ENCODE assay signal across 8 cellular contexts in genomic region chr17:44122825-44123355, GRCh38. TPM values are rescaled to one million over a fixed set of nuclear protein-coding genes. Genes with fewer than 3 reads are reported as not detected.
A peak's percentile ranks its signal among the peaks of the same experiment; 100 is the strongest.
DNase-seq lines count a peak whose midpoint lies in the region; ATAC-seq and TF ChIP-seq lines count a peak whose summit lies in the region.

No MANE protein-coding gene starts in this region.

- DNase-seq in GM10248 (ENCODE audit: extremely low spot score) (no peak), HCT116 (ENCODE audit: low read depth, low spot score) (no peak), RWPE2 (ENCODE audit: low spot score) (no peak), nephron progenitor cell (no peak), HuH-7 (ENCODE audit: low spot score) (no peak), HCEC 1CT (no peak)

- peaks cover 47% of the 10 kb centered on the region for H3K4me1 Mint-ChIP-seq in nephron progenitor cell

- H4K20me1 ChIP-seq in HCT116 (ENCODE audit: insufficient read depth): no peaks in the 10 kb centered on the region

- no peak for TF ChIP-seq POLR2A in HCT116 (IDR thresholded peaks at IDR 0.05; ENCODE audit: borderline replicate concordance, extremely low read depth, insufficient read depth, insufficient read length)

- no TSS peak for BruUV-seq in HCT116 (replicated peaks; lab: Mats Ljungman, UMichigan)

- H3K4me2 ChIP-seq in HCT116 (ENCODE audit: low read length): peak overlapping the region; percentile 82

- H3K9me3 ChIP-seq in HCT116 (ENCODE audit: control insufficient read depth in 1 of 2, insufficient read depth in 1 of 2, low read depth in 1 of 2, low read length in 2 of 2) (no peaks in the 10 kb centered on the region), RWPE2 (ENCODE audit: severe bottlenecking) (no peaks in the 10 kb centered on the region), duodenal mucosa (ENCODE audit: control insufficient read depth in 1 of 2, low read length in 2 of 2) (no peaks in the 10 kb centered on the region)

- no peak for TF ChIP-seq RAD21 in HCT116 (IDR thresholded peaks at IDR 0.05; ENCODE audit: low read depth)

- H3K27me3 Mint-ChIP-seq in nephron progenitor cell (ENCODE audit: low read depth, poor library complexity): peaks cover 12% of the 10 kb centered on the region

- H3K4me1 ChIP-seq in HCT116 (ENCODE audit: control insufficient read depth in 1 of 2, insufficient read depth in 2 of 2, low read length in 2 of 2) (peaks cover 14 to 36% of the 10 kb centered on the region in 2 experiments), RWPE2 (ENCODE audit: insufficient read depth, poor library complexity, severe bottlenecking) (no peaks in the 10 kb centered on the region), duodenal mucosa (ENCODE audit: control insufficient read depth in 1 of 2, insufficient read depth in 2 of 2, low read length in 2 of 2) (peaks cover 19 to 23% of the 10 kb centered on the region in 2 donors)

- no peaks in the 10 kb centered on the region for H3K9me3 Mint-ChIP-seq in nephron progenitor cell

- TF ChIP-seq CTCF in GM10248 (IDR thresholded peaks at IDR 0.05; ENCODE audit: control extremely low read depth, extremely low read depth, low read depth, missing control alignments) (peak; percentile 7), HCT116 (IDR thresholded peaks at IDR 0.05 in 2 of 3, conservative IDR thresholded peaks at IDR 0.05 in 1 of 3; ENCODE audit: borderline replicate concordance in 1 of 3, insufficient read depth in 1 of 3, low read depth in 2 of 3, low read length in 2 of 3) (no peak), RWPE2 (IDR thresholded peaks at IDR 0.05; ENCODE audit: poor library complexity, severe bottlenecking) (no peak), nephron progenitor cell (IDR thresholded peaks at IDR 0.05) (no peak)

- H3K4me3 ChIP-seq in HCT116 (replicated peaks in 1 of 2; ENCODE audit: low read depth in 1 of 2, low read length in 2 of 2) (peak overlapping the region; percentile 65 to 85), RWPE2 (ENCODE audit: severe bottlenecking) (peak overlapping the region; percentile 95), duodenal mucosa (ENCODE audit: low read depth in 1 of 2, low read length in 2 of 2) (peak overlapping the region; percentile 78 to 86)

- H3K79me2 ChIP-seq in HCT116 (ENCODE audit: insufficient read depth, low read length): peaks cover 8% of the 10 kb centered on the region; the same call in 1 of the 2 replicates

- POLR2A ChIA-PET in GM10248 (lab: Yijun Ruan, JAX): interaction anchor here (0.9 to 2.7 kb wide), 5 partner anchors 11 to 762 kb away, joined by 3 to 18 read pairs (median 4); no protein-coding TSS in a partner anchor
- POLR2A ChIA-PET in HCT116 (lab: Charles Lee): interaction anchor here (0.9 to 1.2 kb wide), 5 partner anchors 7 to 57 kb away, joined by 3 to 14 read pairs (median 4); partner anchors contain the start of gene LSM12

- H3K27ac Mint-ChIP-seq in nephron progenitor cell: no peak overlapping the region

- intact Hi-C loops in HCT116 (cut with micrococcal nuclease): no loop called here

- no peaks in the 10 kb centered on the region for H3K27me3 ChIP-seq in HCT116 (ENCODE audit: insufficient read depth, low read length)
- no peaks in the 10 kb centered on the region for H3K27me3 ChIP-seq in RWPE2 (ENCODE audit: insufficient read depth, poor library complexity, severe bottlenecking)
- no peaks in the 10 kb centered on the region for H3K27me3 ChIP-seq in duodenal mucosa (ENCODE audit: control insufficient read depth in 1 of 2, insufficient read depth in 2 of 2, low read length in 2 of 2)

- RAD21 ChIA-PET in HCT116 (lab: Charles Lee; ENCODE audit: low non-redundant PET in 1 of 2, low total read pairs in 2 of 2, uncharacterized antibody in 2 of 2, unreplicated experiment in 2 of 2): interaction anchor here (0.5 to 1.3 kb wide), 6 partner anchors 7 to 78 kb away, joined by 3 to 4 read pairs (median 4); no protein-coding TSS in a partner anchor

- H3K36me3 ChIP-seq in HCT116 (ENCODE audit: control insufficient read depth in 1 of 2, insufficient read depth in 2 of 2, low read length in 2 of 2) (no peaks in the 10 kb centered on the region), RWPE2 (ENCODE audit: low read depth) (no peaks in the 10 kb centered on the region), duodenal mucosa (ENCODE audit: control insufficient read depth in 1 of 2, insufficient read depth in 2 of 2, low read length in 2 of 2) (no peaks in the 10 kb centered on the region)

- peak overlapping the region; percentile 74 for H3K9ac ChIP-seq in HCT116 (ENCODE audit: low read length)
- H3K9ac ChIP-seq in duodenal mucosa (ENCODE audit: low read depth in 1 of 2, low read length in 2 of 2): peak overlapping the region; percentile 78 to 94

- H2AFZ ChIP-seq in HCT116 (ENCODE audit: low read depth, low read length, poor library complexity, severe bottlenecking): no peak overlapping the region

- H3K4me3 Mint-ChIP-seq in nephron progenitor cell: peak overlapping the region; percentile 96

- H3K9me2 ChIP-seq in HCT116 (ENCODE audit: insufficient read depth): no peaks in the 10 kb centered on the region

- H3K27ac ChIP-seq in HCT116 (ENCODE audit: low read depth, low read length) (peak overlapping the region; percentile 77; the same call in 1 of the 2 replicates), RWPE2 (ENCODE audit: poor library complexity, severe bottlenecking) (peak overlapping the region; percentile 35), duodenal mucosa (ENCODE audit: low read depth, low read length) (peak overlapping the region; percentile 75)

- ATAC-seq in HCT116 (no peak), RWPE2 (ENCODE audit: low read depth) (no peak), GM18858 (IDR thresholded peaks at IDR 0.05; ENCODE audit: unreplicated experiment) (no peak)

- H3K36me3 Mint-ChIP-seq in nephron progenitor cell (ENCODE audit: low read depth): no peaks in the 10 kb centered on the region

- CTCF ChIA-PET in GM10248 (lab: Yijun Ruan, JAX) (interaction anchor here (0.6 to 2.6 kb wide), 15 partner anchors 9 to 164 kb away, joined by 3 to 17 read pairs (median 5); partner anchors contain the start of genes HROB and TMUB2), HCT116 (lab: Charles Lee) (interaction anchor here (0.6 to 2.4 kb wide), 11 partner anchors 7 to 214 kb away, joined by 3 to 13 read pairs (median 4); no protein-coding TSS in a partner anchor)

TF ChIP-seq in HCT116, 20 proteins besides CTCF, POLR2A, EP300 and RAD21 (continues in another document):
- TF ChIP-seq REST (IDR thresholded peaks at IDR 0.05; ENCODE audit: low read depth) (no peak), EGR1 (IDR thresholded peaks at IDR 0.05; ENCODE audit: low read depth) (no peak), YY1 (IDR thresholded peaks at IDR 0.05; ENCODE audit: extremely low read depth, insufficient replicate concordance, low read depth, low read length) (no peak), TCF7L2 (IDR thresholded peaks at IDR 0.05; ENCODE audit: borderline replicate concordance, extremely low read depth, insufficient read depth, insufficient read length) (no peak), CBX3 (IDR thresholded peaks at IDR 0.05; ENCODE audit: low read depth) (no peak), SRF (IDR thresholded peaks at IDR 0.05; ENCODE audit: low read depth) (no peak), JUND (IDR thresholded peaks at IDR 0.05) (no peak), ELF1 (IDR thresholded peaks at IDR 0.05; ENCODE audit: borderline replicate concordance, low read depth) (no peak), ZBTB33 (IDR thresholded peaks at IDR 0.05; ENCODE audit: extremely low read depth, insufficient replicate concordance, low read length) (no peak)

RNA-seq across cellular contexts. Expression of gene HDAC5, which starts 0.6 kb away (rescaled TPM):
- 32.9 TPM for total RNA-seq in HCT116 (2021; ENCODE audit: unreplicated experiment)
- polyA plus RNA-seq in HCT116 (2012): 51.0 and 68.2 TPM in 2 replicates

RNA-seq across cellular contexts. Expression of gene HROB, which starts 18.8 kb away (rescaled TPM):
- total RNA-seq in HCT116 (2021; ENCODE audit: unreplicated experiment): 14.3 TPM
- 8.5 and 11.7 TPM in 2 replicates for polyA plus RNA-seq in HCT116 (2012)

RNA-seq across cellular contexts. Expression of gene ASB16, which starts 47.6 kb away (rescaled TPM):
- total RNA-seq in HCT116 (2021; ENCODE audit: unreplicated experiment): 0.37 TPM
- 0.50 and 0.72 TPM in 2 replicates for polyA plus RNA-seq in HCT116 (2012)

RNA-seq across cellular contexts. Expression of gene G6PC3, which starts 52.4 kb away (rescaled TPM):
- total RNA-seq in HCT116 (2021; ENCODE audit: unreplicated experiment): 50.6 TPM
- 67.8 and 69.6 TPM in 2 replicates for polyA plus RNA-seq in HCT116 (2012)

RNA-seq across cellular contexts. Expression of gene LSM12, which starts 56.4 kb away (rescaled TPM):
- 99.6 TPM for total RNA-seq in HCT116 (2021; ENCODE audit: unreplicated experiment)
- polyA plus RNA-seq in HCT116 (2012): 44.3 and 45.4 TPM in 2 replicates
